In genomic region chr2:68032702-68033101, GRCh38 we compare ENCODE assay signal across 2 cellular contexts.
TF ChIP-seq lines count a peak whose summit lies in the region.

No MANE protein-coding gene starts in this region.

TF ChIP-seq in GM23338, 12 proteins besides CTCF, POLR2A, EP300 and RAD21 (continued from another document):
- TF ChIP-seq ZNF462 (CRISPR knock-in tag; IDR thresholded peaks at IDR 0.05) (no peak), STAT1 (IDR thresholded peaks at IDR 0.05; ENCODE audit: unreplicated experiment) (no peak), POLR2AphosphoS5 (IDR thresholded peaks at IDR 0.05; ENCODE audit: low read depth) (no peak), ETS1 (IDR thresholded peaks at IDR 0.05) (no peak), REST (IDR thresholded peaks at IDR 0.05; ENCODE audit: unreplicated experiment) (no peak), JUNB (IDR thresholded peaks at IDR 0.05; ENCODE audit: unreplicated experiment) (no peak), CREB1 (CRISPR knock-in tag; IDR thresholded peaks at IDR 0.05; ENCODE audit: low read depth) (no peak), ZNF331 (CRISPR knock-in tag; IDR thresholded peaks at IDR 0.05; ENCODE audit: low read depth) (no peak), NANOG (IDR thresholded peaks at IDR 0.05; ENCODE audit: borderline replicate concordance) (no peak), EZH2 (IDR thresholded peaks at IDR 0.05; ENCODE audit: low read depth, unreplicated experiment) (no peak)
TF ChIP-seq in GM23338: peak in this region for 0.

TF ChIP-seq in WTC11, 78 proteins besides CTCF, POLR2A, EP300 and RAD21 (continued from another document):
- no peak for TF ChIP-seq CREM (CRISPR knock-in tag; IDR thresholded peaks at IDR 0.05)
- TF ChIP-seq ZNF423 (CRISPR knock-in tag; IDR thresholded peaks at IDR 0.05) = no peak
